11 cellular contexts compared by ENCODE assay signal in the genomic region with DNA sequence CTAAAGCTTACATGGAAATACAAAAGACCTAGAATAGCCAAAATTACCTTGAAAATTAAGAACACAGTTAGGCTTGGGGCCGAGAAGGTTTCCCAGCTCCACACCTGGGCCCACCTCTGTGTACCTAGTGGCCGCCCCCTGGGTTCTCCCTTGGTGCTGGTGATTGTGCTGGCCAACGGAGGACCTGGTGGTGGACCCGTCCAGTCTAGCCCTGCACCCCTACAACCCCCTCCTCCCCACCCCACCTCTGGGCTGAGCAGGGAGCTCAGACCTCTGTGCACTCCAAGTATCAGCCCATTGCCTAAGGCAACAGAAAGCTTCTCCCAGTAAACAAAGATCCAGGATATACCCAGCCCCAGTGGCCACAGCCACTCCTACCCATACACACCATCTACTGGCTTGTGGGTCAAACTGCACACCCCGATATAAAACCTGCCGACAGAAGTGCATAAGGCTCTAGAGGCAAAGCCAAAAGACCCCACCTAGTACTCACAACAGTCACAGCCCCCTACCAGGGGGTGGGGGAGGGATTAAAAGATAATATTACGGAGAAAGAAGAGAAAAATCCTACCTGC.
DNase-seq lines count a peak whose midpoint lies in the region; ATAC-seq and TF ChIP-seq lines count a peak whose summit lies in the region.
"Had no signal": no experiment of that assay in that cellular context is flagged by ENCODE, and none has a peak within 500 bp of the region (broad histone marks: within the 10 kb centered on the region; RNA-seq: fewer than 3 reads in every experiment).

No MANE protein-coding gene starts in this region.

- no TSS peak for BruUV-seq in MCF 10A (replicated peaks; lab: Mats Ljungman, UMichigan)

- no peaks in the 10 kb centered on the region for H3K36me3 ChIP-seq in tibial artery
- H3K36me3 ChIP-seq: ovary had no signal

- POLR2A ChIA-PET in MCF 10A (lab: Yijun Ruan, JAX) = no interaction called here

- in situ Hi-C loops in T47D (cut with HindIII; ENCODE audit: low pct_unique_long_range_greater_than_20kb, low sequenced_read_pairs) = no loop called here

- H3K9me3 ChIP-seq in tibial artery = no peaks in the 10 kb centered on the region
- H3K9me3 ChIP-seq: ovary had no signal

- H3K4me1 Mint-ChIP-seq in MCF 10A (ENCODE audit: insufficient read depth, unreplicated experiment) = no peaks in the 10 kb centered on the region
- H3K4me1 Mint-ChIP-seq in stimulated activated memory B cell treated with anti-CD40 and anti-IgM and Interleukin-4, amounts not matched to agents 10 μg/mL and 1 μg/mL and 100 μg/mL, for 72 hours = no peaks in the 10 kb centered on the region

- H3K9me3 Mint-ChIP-seq in MCF 10A (ENCODE audit: unreplicated experiment) = peaks cover 21% of the 10 kb centered on the region
- H3K9me3 Mint-ChIP-seq in stimulated activated memory B cell treated with anti-CD40 and anti-IgM and Interleukin-4, amounts not matched to agents 10 μg/mL and 1 μg/mL and 100 μg/mL, for 72 hours = peaks cover 23% of the 10 kb centered on the region

- H3K27ac Mint-ChIP-seq in MCF 10A (ENCODE audit: low read depth, unreplicated experiment) = no peak overlapping the region
- H3K27ac Mint-ChIP-seq in stimulated activated memory B cell treated with anti-CD40 and anti-IgM and Interleukin-4, amounts not matched to agents 10 μg/mL and 1 μg/mL and 100 μg/mL, for 72 hours = no peak overlapping the region

- TF ChIP-seq CTCF in MCF 10A (IDR thresholded peaks at IDR 0.05; ENCODE audit: unreplicated experiment) (no peak), tibial artery (IDR thresholded peaks at IDR 0.05) (no peak)

- CTCF ChIA-PET in MCF 10A (lab: Yijun Ruan, JAX) = interaction anchor here (0.6 kb wide), 1 partner anchor 44 kb away, joined by 3 read pairs; no protein-coding TSS in a partner anchor

- H3K27me3 ChIP-seq in tibial artery = no peaks in the 10 kb centered on the region
- H3K27me3 ChIP-seq: ovary had no signal

- H3K36me3 Mint-ChIP-seq in MCF 10A (ENCODE audit: insufficient read depth, unreplicated experiment) = peaks cover 9% of the 10 kb centered on the region
- H3K36me3 Mint-ChIP-seq in stimulated activated memory B cell treated with anti-CD40 and anti-IgM and Interleukin-4, amounts not matched to agents 10 μg/mL and 1 μg/mL and 100 μg/mL, for 72 hours = peaks cover 31% of the 10 kb centered on the region

- DNase-seq in T47D (ENCODE audit: low read depth in 1 of 2, low spot score in 1 of 2) = peak; percentile 88
- no peak for DNase-seq in MCF 10A (ENCODE audit: unreplicated experiment)
- DNase-seq in RKO (ENCODE audit: low spot score) = peak; percentile 54
- DNase-seq in globus pallidus (ENCODE audit: low spot score) = peak; percentile 20
- DNase-seq in tibial artery = peak; percentile 2 to 54
- DNase-seq in iPS-NIHi7 (ENCODE audit: extremely low spot score) = no peak
- DNase-seq: NCI-H774 had no signal

- no peak overlapping the region for H3K4me3 Mint-ChIP-seq in MCF 10A (ENCODE audit: unreplicated experiment)
- H3K4me3 Mint-ChIP-seq in stimulated activated memory B cell treated with anti-CD40 and anti-IgM and Interleukin-4, amounts not matched to agents 10 μg/mL and 1 μg/mL and 100 μg/mL, for 72 hours = no peak overlapping the region

- no peak for ATAC-seq in stimulated activated memory B cell treated with anti-CD40 and anti-IgM and Interleukin-4, amounts not matched to agents 10 μg/mL and 1 μg/mL and 100 μg/mL, for 72 hours
- no peak for ATAC-seq in GM21528 (IDR thresholded peaks at IDR 0.05; ENCODE audit: low FRiP score, unreplicated experiment)
- ATAC-seq: activated CD4-positive, CD25-positive, alpha-beta regulatory T cell treated with anti-CD3 and anti-CD28 coated beads, Interleukin-2, amount 50 U/mL, for 24 hours had no signal

- intact Hi-C loops in MCF 10A (cut with micrococcal nuclease) (no loop called here), tibial artery (cut with DNase I; ENCODE audit: low total_unique reads) (no loop called here)

- H3K27me3 Mint-ChIP-seq in MCF 10A (ENCODE audit: insufficient read depth, unreplicated experiment) = no peaks in the 10 kb centered on the region
- no peaks in the 10 kb centered on the region for H3K27me3 Mint-ChIP-seq in stimulated activated memory B cell treated with anti-CD40 and anti-IgM and Interleukin-4, amounts not matched to agents 10 μg/mL and 1 μg/mL and 100 μg/mL, for 72 hours

- no peak overlapping the region for H3K4me3 ChIP-seq in tibial artery
- H3K4me3 ChIP-seq: ovary had no signal

- peaks cover 0 to 6% (median 0%) of the 10 kb centered on the region in 4 donors for H3K4me1 ChIP-seq in tibial artery

- H3K27ac ChIP-seq in tibial artery = no peak overlapping the region
- H3K27ac ChIP-seq: ovary had no signal

Comparison
In these comparisons a context has a peak if more than half of its experiments do, and no peak if none do; other contexts are left out.
1. DNase-seq: peak in T47D (2 of 2), RKO (single experiment), globus pallidus (single experiment) and tibial artery (2 of 2); none in MCF 10A (single experiment) and iPS-NIHi7 (single experiment).